Comparison of ENCODE assay signal across 13 cellular contexts in genomic region chr1:109930252-109930993, GRCh38. TPM values are rescaled to one million over a fixed set of nuclear protein-coding genes. Genes with fewer than 3 reads are reported as not detected.
DNase-seq lines count a peak whose midpoint lies in the region; ATAC-seq and TF ChIP-seq lines count a peak whose summit lies in the region.
"Had no signal": no experiment of that assay in that cellular context is flagged by ENCODE, and none has a peak within 500 bp of the region (broad histone marks: within the 10 kb centered on the region; RNA-seq: fewer than 3 reads in every experiment).

No MANE protein-coding gene starts in this region.

- no peak overlapping the region for H3K4me3 ChIP-seq in lower lobe of right lung
- H3K4me3 ChIP-seq in HAP-1 = no peak overlapping the region

- no peaks in the 10 kb centered on the region for H3K27me3 ChIP-seq in lower lobe of right lung (ENCODE audit: low read depth)
- no peaks in the 10 kb centered on the region for H3K27me3 ChIP-seq in HAP-1 (ENCODE audit: low read depth)

- peak overlapping the region; percentile 53 for H3K27ac ChIP-seq in lower lobe of right lung
- H3K27ac ChIP-seq: epithelial cell of prostate had no signal

- in situ Hi-C loops in HAP-1 (cut with MboI; ENCODE audit: low sequenced_read_pairs) = no loop called here

- DNase-seq in HFFc6 (no peak), lower lobe of right lung (no peak), HAP-1 (ENCODE audit: low spot score in 2 of 2) (no peak), NCI-H510A (lab: John Stamatoyannopoulos, UW) (no peak)
- DNase-seq in activated T-helper 2 cell treated with anti-CD3 and anti-CD28 coated beads, Interferon-gamma antibody, Interleukin-2, Interleukin-4, amounts not matched to agents 10 μg/mL and 5 μg/mL and 100 μg/mL, durations not matched to agents 14 hours and 24 hours and 36 hours (ENCODE audit: low spot score) = no peak
- no peak for DNase-seq in activated CD8-positive, alpha-beta memory T cell treated with anti-CD3 and anti-CD28 coated beads for 24 hours
- DNase-seq in stimulated activated CD4-positive, alpha-beta T cell treated with anti-CD3 and anti-CD28 coated beads, Interleukin-12 subunit alpha, Interleukin-12 subunit beta, amount 100 ng/mL, for 4 hours = no peak
- DNase-seq: naive thymus-derived CD8-positive, alpha-beta T cell; NCI-H1092; stimulated activated CD4-positive, alpha-beta T cell treated with anti-CD3 and anti-CD28 coated beads, Interleukin-4, amount 100 ng/mL, for 4 hours; T-helper 2 cell had no signal

- peaks cover 74% of the 10 kb centered on the region for H3K4me1 Mint-ChIP-seq in HFFc6 (ENCODE audit: low read depth)
- H3K4me1 Mint-ChIP-seq in activated T-helper 2 cell treated with anti-CD3 and anti-CD28 coated beads, Interferon-gamma antibody, Interleukin-2, Interleukin-4, amounts not matched to agents 10 μg/mL and 5 μg/mL and 100 μg/mL, durations not matched to agents 14 hours and 24 hours and 36 hours (ENCODE audit: low read depth) = peaks cover 7% of the 10 kb centered on the region
- H3K4me1 Mint-ChIP-seq in stimulated activated memory B cell treated with anti-CD40 and anti-IgM and Interleukin-4, amounts not matched to agents 10 μg/mL and 1 μg/mL and 100 μg/mL, for 72 hours = no peaks in the 10 kb centered on the region

- TF ChIP-seq CTCF in HFFc6 (IDR thresholded peaks at IDR 0.05) (0 out of 2 replicates have a peak, but pooled peaks have one; percentile 14), lower lobe of right lung (IDR thresholded peaks at IDR 0.05) (no peak)

- peaks cover 11% of the 10 kb centered on the region for H3K9me3 Mint-ChIP-seq in HFFc6
- no peaks in the 10 kb centered on the region for H3K9me3 Mint-ChIP-seq in activated T-helper 2 cell treated with anti-CD3 and anti-CD28 coated beads, Interferon-gamma antibody, Interleukin-2, Interleukin-4, amounts not matched to agents 10 μg/mL and 5 μg/mL and 100 μg/mL, durations not matched to agents 14 hours and 24 hours and 36 hours
- H3K9me3 Mint-ChIP-seq in stimulated activated memory B cell treated with anti-CD40 and anti-IgM and Interleukin-4, amounts not matched to agents 10 μg/mL and 1 μg/mL and 100 μg/mL, for 72 hours = no peaks in the 10 kb centered on the region

- peaks cover 49% of the 10 kb centered on the region for H3K36me3 ChIP-seq in lower lobe of right lung
- peaks cover 4% of the 10 kb centered on the region for H3K36me3 ChIP-seq in HAP-1 (replicated peaks)

- H3K9me3 ChIP-seq in lower lobe of right lung (no peaks in the 10 kb centered on the region), HAP-1 (no peaks in the 10 kb centered on the region)

- ATAC-seq in lower lobe of right lung = no peak
- ATAC-seq in stimulated activated memory B cell treated with anti-CD40 and anti-IgM and Interleukin-4, amounts not matched to agents 10 μg/mL and 1 μg/mL and 100 μg/mL, for 72 hours = no peak
- ATAC-seq: naive thymus-derived CD8-positive, alpha-beta T cell had no signal

- H3K27ac Mint-ChIP-seq in HFFc6 = peak overlapping the region; percentile 42; the same call in 1 of the 2 replicates
- peak overlapping the region; percentile 34 for H3K27ac Mint-ChIP-seq in activated T-helper 2 cell treated with anti-CD3 and anti-CD28 coated beads, Interferon-gamma antibody, Interleukin-2, Interleukin-4, amounts not matched to agents 10 μg/mL and 5 μg/mL and 100 μg/mL, durations not matched to agents 14 hours and 24 hours and 36 hours
- peak overlapping the region; percentile 51 for H3K27ac Mint-ChIP-seq in stimulated activated memory B cell treated with anti-CD40 and anti-IgM and Interleukin-4, amounts not matched to agents 10 μg/mL and 1 μg/mL and 100 μg/mL, for 72 hours

- H3K27me3 Mint-ChIP-seq in HFFc6 (ENCODE audit: insufficient read depth) = no peaks in the 10 kb centered on the region; the same call in 1 of the 2 replicates
- no peaks in the 10 kb centered on the region for H3K27me3 Mint-ChIP-seq in activated T-helper 2 cell treated with anti-CD3 and anti-CD28 coated beads, Interferon-gamma antibody, Interleukin-2, Interleukin-4, amounts not matched to agents 10 μg/mL and 5 μg/mL and 100 μg/mL, durations not matched to agents 14 hours and 24 hours and 36 hours (ENCODE audit: low read depth)
- H3K27me3 Mint-ChIP-seq in stimulated activated memory B cell treated with anti-CD40 and anti-IgM and Interleukin-4, amounts not matched to agents 10 μg/mL and 1 μg/mL and 100 μg/mL, for 72 hours = no peaks in the 10 kb centered on the region

- H3K4me3 Mint-ChIP-seq in HFFc6 = no peak overlapping the region
- no peak overlapping the region for H3K4me3 Mint-ChIP-seq in activated T-helper 2 cell treated with anti-CD3 and anti-CD28 coated beads, Interferon-gamma antibody, Interleukin-2, Interleukin-4, amounts not matched to agents 10 μg/mL and 5 μg/mL and 100 μg/mL, durations not matched to agents 14 hours and 24 hours and 36 hours (ENCODE audit: low read depth)
- H3K4me3 Mint-ChIP-seq in stimulated activated memory B cell treated with anti-CD40 and anti-IgM and Interleukin-4, amounts not matched to agents 10 μg/mL and 1 μg/mL and 100 μg/mL, for 72 hours = no peak overlapping the region
- H3K4me3 Mint-ChIP-seq: naive thymus-derived CD8-positive, alpha-beta T cell had no signal

- H3K4me1 ChIP-seq in lower lobe of right lung (peaks cover 57% of the 10 kb centered on the region), HAP-1 (no peaks in the 10 kb centered on the region; the same call in 1 of the 2 replicates)

- intact Hi-C loops in activated T-helper 2 cell treated with anti-CD3 and anti-CD28 coated beads, Interferon-gamma antibody, Interleukin-2, Interleukin-4, amounts not matched to agents 10 μg/mL and 5 μg/mL and 100 μg/mL, durations not matched to agents 14 hours and 24 hours and 36 hours (cut with micrococcal nuclease) = no loop called here
- intact Hi-C loops in lower lobe of right lung (cut with DNase I) = no loop called here

- peaks cover 30% of the 10 kb centered on the region for H3K36me3 Mint-ChIP-seq in HFFc6 (ENCODE audit: low read depth)
- H3K36me3 Mint-ChIP-seq in activated T-helper 2 cell treated with anti-CD3 and anti-CD28 coated beads, Interferon-gamma antibody, Interleukin-2, Interleukin-4, amounts not matched to agents 10 μg/mL and 5 μg/mL and 100 μg/mL, durations not matched to agents 14 hours and 24 hours and 36 hours (ENCODE audit: low read depth) = peaks cover 52% of the 10 kb centered on the region
- H3K36me3 Mint-ChIP-seq in stimulated activated memory B cell treated with anti-CD40 and anti-IgM and Interleukin-4, amounts not matched to agents 10 μg/mL and 1 μg/mL and 100 μg/mL, for 72 hours = peaks cover 52% of the 10 kb centered on the region

RNA-seq across cellular contexts. Expression of gene CSF1, which starts 19.8 kb away (rescaled TPM):
- total RNA-seq in HFFc6 (2021; fragmentation: NEBNext Ultra II Directional; extraction: Animal tissue kit (Norgen Biotek cat#: 25700)) = 10 to 100 TPM; 28.7 to 79.3 (median 72.4) TPM
- total RNA-seq in activated T-helper 2 cell treated with anti-CD3 and anti-CD28 coated beads, Interferon-gamma antibody, Interleukin-2, Interleukin-4, amounts not matched to agents 10 μg/mL and 5 μg/mL and 100 μg/mL, durations not matched to agents 14 hours and 24 hours and 36 hours = 251 and 252 TPM in 2 replicates
- 64.3 TPM for total RNA-seq in lower lobe of right lung

RNA-seq across cellular contexts. Expression of gene AHCYL1, which starts 54.1 kb away (rescaled TPM):
- total RNA-seq in HFFc6 (2021; fragmentation: NEBNext Ultra II Directional; extraction: Animal tissue kit (Norgen Biotek cat#: 25700)) = 10 to 100 TPM; 73.4 to 87.1 (median 74.7) TPM
- total RNA-seq in activated T-helper 2 cell treated with anti-CD3 and anti-CD28 coated beads, Interferon-gamma antibody, Interleukin-2, Interleukin-4, amounts not matched to agents 10 μg/mL and 5 μg/mL and 100 μg/mL, durations not matched to agents 14 hours and 24 hours and 36 hours = 85.8 and 86.5 TPM in 2 replicates
- total RNA-seq in lower lobe of right lung = 83.9 TPM
